8 cellular contexts compared by ENCODE assay signal in the genomic region with DNA sequence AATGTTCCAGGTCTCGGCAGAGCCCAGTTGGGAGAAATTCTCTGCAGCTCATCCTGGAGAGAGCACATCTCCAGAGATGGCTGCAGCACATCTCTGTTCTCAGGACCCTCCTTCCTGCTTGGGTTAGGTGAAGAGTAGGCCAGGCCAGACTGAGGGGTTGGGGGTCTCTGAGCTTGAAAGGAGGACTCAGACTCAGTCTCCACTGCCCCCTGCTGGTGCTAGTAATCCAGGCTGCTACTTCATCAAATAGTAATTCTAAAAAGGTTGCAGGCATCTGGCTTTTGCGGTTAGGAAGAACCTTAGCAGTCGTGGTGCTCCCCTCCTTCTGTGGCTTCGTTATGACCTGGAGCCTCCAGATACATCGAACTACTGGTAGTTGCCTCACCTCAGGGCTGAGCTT. TPM values are rescaled to one million over a fixed set of nuclear protein-coding genes. Genes with fewer than 3 reads are reported as not detected.
A peak's percentile ranks its signal among the peaks of the same experiment; 100 is the strongest.
DNase-seq lines count a peak whose midpoint lies in the region; ATAC-seq, FAIRE-seq and TF ChIP-seq lines count a peak whose summit lies in the region.

No MANE protein-coding gene starts in this region.

- no peaks in the 10 kb centered on the region for H3K36me3 ChIP-seq in endothelial cell of umbilical vein (ENCODE audit: control insufficient read depth in 2 of 2, extremely low read depth in 1 of 2, insufficient read depth in 2 of 2, low read length in 2 of 2)

- dilution Hi-C loops in endothelial cell of umbilical vein (cut with MboI; ENCODE audit: extremely low pct_ligation_motif_present, low sequenced_read_pairs) = no loop called here

- no TSS peak for BruUV-seq in endothelial cell of umbilical vein (replicated peaks; lab: Mats Ljungman, UMichigan)

- peak; percentile 58 to 70 for TF ChIP-seq CTCF in endothelial cell of umbilical vein (IDR thresholded peaks at IDR 0.05; ENCODE audit: extremely low read depth in 1 of 2, insufficient read depth in 1 of 2, low read depth in 1 of 2, low read length in 2 of 2)

- intact Hi-C loops in activated CD4-positive, alpha-beta T cell treated with anti-CD3 and anti-CD28 coated beads for 36 hours (cut with DNase I, micrococcal nuclease) = loop anchor here (1.0 to 2.0 kb wide), 3 partner anchors 58 to 84 kb away; no protein-coding TSS in a partner anchor
- intact Hi-C loops in endothelial cell of umbilical vein (cut with micrococcal nuclease) = loop anchor here (1.0 to 10.0 kb wide), 3 partner anchors 57 to 396 kb away; no protein-coding TSS in a partner anchor

- no peak overlapping the region for H2AFZ ChIP-seq in endothelial cell of umbilical vein (ENCODE audit: low read depth, low read length)

- peak; percentile 65 for DNase-seq in activated CD4-positive, alpha-beta T cell treated with anti-CD3 and anti-CD28 coated beads for 36 hours
- no peak for DNase-seq in activated CD4-positive, alpha-beta T cell treated with anti-CD3 and anti-CD28 coated beads for 1 hour
- DNase-seq in NCI-H526 treated with DMSO at 0.1 percent for 48 hours (lab: John Stamatoyannopoulos, UW) (peak; percentile 39), endothelial cell of umbilical vein (ENCODE audit: low read depth, low spot score) (peak; percentile 41), retina (peak; percentile 78), 8988T (no peak)

- H3K4me3 Mint-ChIP-seq in activated CD4-positive, alpha-beta T cell treated with anti-CD3 and anti-CD28 coated beads for 36 hours = no peak overlapping the region

- POLR2A ChIA-PET in activated CD4-positive, alpha-beta T cell treated with anti-CD3 and anti-CD28 coated beads for 36 hours (lab: Charles Lee) = no interaction called here
- POLR2A ChIA-PET in endothelial cell of umbilical vein (lab: Charles Lee) = no interaction called here

- peaks cover 3% of the 10 kb centered on the region for H3K27me3 Mint-ChIP-seq in activated CD4-positive, alpha-beta T cell treated with anti-CD3 and anti-CD28 coated beads for 36 hours

- H3K9me1 ChIP-seq in endothelial cell of umbilical vein (replicated peaks; ENCODE audit: control insufficient read depth, extremely low read depth, insufficient read depth, low read length) = no peaks in the 10 kb centered on the region

- H3K4me1 Mint-ChIP-seq in activated CD4-positive, alpha-beta T cell treated with anti-CD3 and anti-CD28 coated beads for 36 hours = no peaks in the 10 kb centered on the region

- H3K9ac ChIP-seq in endothelial cell of umbilical vein (replicated peaks; ENCODE audit: extremely low read depth, insufficient read depth, low read length) = no peak overlapping the region

- CTCF ChIA-PET in activated CD4-positive, alpha-beta T cell treated with anti-CD3 and anti-CD28 coated beads for 36 hours (lab: Charles Lee) = interaction anchor here (0.7 to 8.3 kb wide), 11 partner anchors 8 to 104 kb away, joined by 3 to 56 read pairs (median 5); partner anchors contain the start of gene EIF3F
- CTCF ChIA-PET in endothelial cell of umbilical vein (lab: Charles Lee) = interaction anchor here (1.0 to 20.3 kb wide), 27 partner anchors 8 to 395 kb away, joined by 3 to 822 read pairs (median 5); partner anchors contain the start of genes EIF3F and TUB

- H3K4me2 ChIP-seq in endothelial cell of umbilical vein (ENCODE audit: insufficient read depth, low read length) = no peak overlapping the region

- H3K27ac ChIP-seq in endothelial cell of umbilical vein (ENCODE audit: insufficient read depth, low read depth, low read length) = no peak overlapping the region

- no peaks in the 10 kb centered on the region for H3K36me3 Mint-ChIP-seq in activated CD4-positive, alpha-beta T cell treated with anti-CD3 and anti-CD28 coated beads for 36 hours (ENCODE audit: low read depth)

- no peaks in the 10 kb centered on the region for H3K27me3 ChIP-seq in endothelial cell of umbilical vein (ENCODE audit: control insufficient read depth in 2 of 2, insufficient read depth in 2 of 2, low read length in 2 of 2)

- H3K27ac Mint-ChIP-seq in activated CD4-positive, alpha-beta T cell treated with anti-CD3 and anti-CD28 coated beads for 36 hours = no peak overlapping the region

- H4K20me1 ChIP-seq in endothelial cell of umbilical vein (replicated peaks; ENCODE audit: control insufficient read depth, extremely low read depth, insufficient read depth, low read length) = no peaks in the 10 kb centered on the region

- peak; percentile 72 for FAIRE-seq in endothelial cell of umbilical vein (lab: Jason Lieb, UNC)

- H3K9me3 Mint-ChIP-seq in activated CD4-positive, alpha-beta T cell treated with anti-CD3 and anti-CD28 coated beads for 36 hours (ENCODE audit: low read depth) = no peaks in the 10 kb centered on the region

- no peaks in the 10 kb centered on the region for H3K4me1 ChIP-seq in endothelial cell of umbilical vein (ENCODE audit: control insufficient read depth, extremely low read depth, insufficient read depth, low read length)

- no peaks in the 10 kb centered on the region for H3K79me2 ChIP-seq in endothelial cell of umbilical vein (ENCODE audit: control insufficient read depth, insufficient read depth, low read length)

- TF ChIP-seq POLR2A in endothelial cell of umbilical vein (IDR thresholded peaks at IDR 0.05; ENCODE audit: low read depth, low read length) = no peak

- no peaks in the 10 kb centered on the region for H3K9me3 ChIP-seq in endothelial cell of umbilical vein (replicated peaks; ENCODE audit: control insufficient read depth, insufficient read depth, low read length)

- peak; percentile 27 for ATAC-seq in activated CD4-positive, alpha-beta T cell treated with anti-CD3 and anti-CD28 coated beads for 36 hours
- ATAC-seq in GM21576 (IDR thresholded peaks at IDR 0.05; ENCODE audit: unreplicated experiment) = no peak
- no peak for ATAC-seq in HG02970 (IDR thresholded peaks at IDR 0.05; ENCODE audit: low FRiP score, unreplicated experiment)

- H3K4me3 ChIP-seq in endothelial cell of umbilical vein (replicated peaks in 1 of 3; ENCODE audit: insufficient read depth in 1 of 3, low read depth in 1 of 3, low read length in 3 of 3) = no peak overlapping the region

TF ChIP-seq in endothelial cell of umbilical vein, 7 proteins besides CTCF, POLR2A, EP300 and RAD21:
- TF ChIP-seq FOS (IDR thresholded peaks at IDR 0.05; ENCODE audit: borderline replicate concordance, insufficient read depth, low read length) = no peak
- TF ChIP-seq MAX (IDR thresholded peaks at IDR 0.05; ENCODE audit: insufficient read depth, insufficient read length) = no peak
- no peak for TF ChIP-seq MYC (IDR thresholded peaks at IDR 0.05; ENCODE audit: low read depth, low read length)

RNA-seq across cellular contexts. Expression of gene TUB, which starts 9.7 kb away (rescaled TPM):
- total RNA-seq in activated CD4-positive, alpha-beta T cell treated with anti-CD3 and anti-CD28 coated beads for 36 hours = under 1 TPM; 0.33 to 0.48 TPM
- total RNA-seq in endothelial cell of umbilical vein = 3.9 and 4.9 TPM in 2 replicates
- 2.3 and 2.5 TPM in 2 replicates for polyA plus RNA-seq in endothelial cell of umbilical vein
- polyA plus RNA-seq in endothelial cell of umbilical vein (2011; cell fraction: cytosol; rRNA removed) = 1.8 and 2.2 TPM in 2 replicates
- polyA plus RNA-seq in endothelial cell of umbilical vein (2011; cell fraction: nucleus; rRNA removed) = 7.2 and 8.2 TPM in 2 replicates
- 4.6 and 8.0 TPM in 2 replicates for polyA plus RNA-seq in endothelial cell of umbilical vein (2012)
- polyA minus RNA-seq in endothelial cell of umbilical vein = 3.3 and 5.3 TPM in 2 replicates
- polyA minus RNA-seq in endothelial cell of umbilical vein (2011; cell fraction: cytosol; rRNA and poly(A)+ RNA removed) = not detected
- 2.2 and 2.3 TPM in 2 replicates for polyA minus RNA-seq in endothelial cell of umbilical vein (2011; cell fraction: nucleus; rRNA and poly(A)+ RNA removed)

Comparison
In these comparisons a context has a peak if more than half of its experiments do, and no peak if none do; other contexts are left out.
1. DNase-seq: peak in activated CD4-positive, alpha-beta T cell treated with anti-CD3 and anti-CD28 coated beads for 36 hours (single experiment), NCI-H526 treated with DMSO at 0.1 percent for 48 hours (single experiment), endothelial cell of umbilical vein (single experiment) and retina (single experiment); none in activated CD4-positive, alpha-beta T cell treated with anti-CD3 and anti-CD28 coated beads for 1 hour (single experiment) and 8988T (single experiment).